ENCODE assay signal across 16 cellular contexts in genomic region chr9:14365667-14366066, GRCh38. TPM values are rescaled to one million over a fixed set of nuclear protein-coding genes. Genes with fewer than 3 reads are reported as not detected.
DNase-seq lines count a peak whose midpoint lies in the region; ATAC-seq and TF ChIP-seq lines count a peak whose summit lies in the region.
"Had no signal": no experiment of that assay in that cellular context is flagged by ENCODE, and none has a peak within 500 bp of the region (broad histone marks: within the 10 kb centered on the region; RNA-seq: fewer than 3 reads in every experiment).

No MANE protein-coding gene starts in this region.

- H3K4me1 Mint-ChIP-seq in chondrocyte (ENCODE audit: low read depth), result peaks cover 10% of the 10 kb centered on the region

- H3K4me1 ChIP-seq in BLaER1 treated with 17β-estradiol and CSF1 and Interleukin-3, amounts not matched to agents 10 nM and 100 nM, result peaks cover 11 to 18% (median 13%) of the 10 kb centered on the region in 10 experiments
- H3K4me1 ChIP-seq in right atrium auricular region (peaks cover 0 to 13% of the 10 kb centered on the region in 2 donors), suprapubic skin (peaks cover 27% of the 10 kb centered on the region)

- no peaks in the 10 kb centered on the region for H3K27me3 ChIP-seq in BLaER1 treated with 17β-estradiol and CSF1 and Interleukin-3, amounts not matched to agents 10 nM and 100 nM
- no peaks in the 10 kb centered on the region for H3K27me3 ChIP-seq in right atrium auricular region
- no peaks in the 10 kb centered on the region for H3K27me3 ChIP-seq in suprapubic skin
- H3K27me3 ChIP-seq: dorsolateral prefrontal cortex had no signal

- peaks cover 10% of the 10 kb centered on the region for H3K9me3 Mint-ChIP-seq in chondrocyte (ENCODE audit: low read depth)

- peak overlapping the region; percentile 45 for H3K27ac Mint-ChIP-seq in chondrocyte (ENCODE audit: unreplicated experiment)

- no peak overlapping the region for H3K4me3 ChIP-seq in BLaER1 treated with 17β-estradiol and CSF1 and Interleukin-3, amounts not matched to agents 10 nM and 100 nM
- H3K4me3 ChIP-seq in right atrium auricular region (no peak overlapping the region), suprapubic skin (no peak overlapping the region)
- H3K4me3 ChIP-seq: dorsolateral prefrontal cortex had no signal

- no peak for DNase-seq in chondrocyte (ENCODE audit: low spot score)
- DNase-seq in right atrium auricular region (ENCODE audit: low spot score), result no peak
- no peak for DNase-seq in suprapubic skin (ENCODE audit: low spot score in 2 of 2)
- no peak for DNase-seq in anterior cingulate cortex (lab: John Stamatoyannopoulos, UW)
- DNase-seq in NCI-H226, result no peak
- no peak for DNase-seq in posterior cingulate gyrus
- DNase-seq: activated effector memory CD4-positive, alpha-beta T cell treated with anti-CD3 and anti-CD28 coated beads, Interleukin-2, amount 50 U/mL, for 16 hours; dorsolateral prefrontal cortex; left colon; NCI-H1694 treated with DMSO at 0.1 percent for 48 hours; SIG-M5; stimulated activated naive CD4-positive, alpha-beta T cell treated with Interleukin-2 at 50 U/mL for 16 hours had no signal

- no peaks in the 10 kb centered on the region for H3K27me3 Mint-ChIP-seq in chondrocyte (ENCODE audit: low read depth)

- no peak overlapping the region for H3K9ac ChIP-seq in BLaER1 treated with 17β-estradiol and CSF1 and Interleukin-3, amounts not matched to agents 10 nM and 100 nM

- no peaks in the 10 kb centered on the region for H3K36me3 Mint-ChIP-seq in chondrocyte (ENCODE audit: low read depth)

- no peak overlapping the region for H3K4me3 Mint-ChIP-seq in chondrocyte (ENCODE audit: unreplicated experiment)

- no peak for TF ChIP-seq POLR2A in suprapubic skin (IDR thresholded peaks at IDR 0.05)

- intact Hi-C loops in posterior cingulate gyrus (cut with DNase I), result no loop called here

- no peak for TF ChIP-seq EP300 in suprapubic skin (IDR thresholded peaks at IDR 0.05)

- TF ChIP-seq CTCF in chondrocyte (IDR thresholded peaks at IDR 0.05), result no peak
- no peak for TF ChIP-seq CTCF in right atrium auricular region (IDR thresholded peaks at IDR 0.05)
- TF ChIP-seq CTCF in suprapubic skin (IDR thresholded peaks at IDR 0.05), result no peak

- H3K9me3 ChIP-seq in BLaER1 treated with 17β-estradiol and CSF1 and Interleukin-3, amounts not matched to agents 10 nM and 100 nM (replicated peaks in 1 of 11), result no peaks in the 10 kb centered on the region
- H3K9me3 ChIP-seq in right atrium auricular region (no peaks in the 10 kb centered on the region), suprapubic skin (no peaks in the 10 kb centered on the region)

- 65% methylated on average over 3 of the region's 3 CpGs for WGBS in suprapubic skin

- H4K20me1 ChIP-seq in BLaER1 treated with 17β-estradiol and CSF1 and Interleukin-3, amounts not matched to agents 10 nM and 100 nM, result no peaks in the 10 kb centered on the region

- H3K27ac ChIP-seq in BLaER1 treated with 17β-estradiol and CSF1 and Interleukin-3, amounts not matched to agents 10 nM and 100 nM, result no peak overlapping the region
- peak overlapping the region; percentile 41 to 58 for H3K27ac ChIP-seq in right atrium auricular region
- peak overlapping the region; percentile 67 for H3K27ac ChIP-seq in suprapubic skin

- peak overlapping the region; percentile 47 to 77 (median 67) for H3K4me2 ChIP-seq in BLaER1 treated with 17β-estradiol and CSF1 and Interleukin-3, amounts not matched to agents 10 nM and 100 nM

- no peak for ATAC-seq in GM21526 (IDR thresholded peaks at IDR 0.05; ENCODE audit: low FRiP score, unreplicated experiment)
- ATAC-seq: activated CD4-positive, CD25-positive, alpha-beta regulatory T cell treated with anti-CD3 and anti-CD28 coated beads, Interleukin-2, amount 50 U/mL, for 24 hours; left colon had no signal

- H3K36me3 ChIP-seq in BLaER1 treated with 17β-estradiol and CSF1 and Interleukin-3, amounts not matched to agents 10 nM and 100 nM, result no peaks in the 10 kb centered on the region
- H3K36me3 ChIP-seq in right atrium auricular region, result no peaks in the 10 kb centered on the region
- no peaks in the 10 kb centered on the region for H3K36me3 ChIP-seq in suprapubic skin

RNA-seq across cellular contexts. Expression of gene NFIB, which starts 51.7 kb away (rescaled TPM):
- 28.2 to 66.3 TPM (median 63.1 TPM) in 3 replicates for total RNA-seq in chondrocyte
- 10 to 100 TPM; 74.4 to 80.1 TPM for total RNA-seq in right atrium auricular region
- 100 to 1,000 TPM in 2 of 4 donors, 10 to 100 TPM in 2; 90.4 to 204 (median 112) TPM for total RNA-seq in suprapubic skin
- total RNA-seq: T-helper 2 cell treated with Interferon-gamma antibody and Interleukin-4, amounts not matched to agents 100 ng/mL and 5 ng/mL, for 36 hours had no signal

Comparison
In these comparisons a context has a peak if more than half of its experiments do, and no peak if none do; other contexts are left out.
1. H3K27ac ChIP-seq: peak in right atrium auricular region (2 of 2) and suprapubic skin (single experiment); none in BLaER1 treated with 17β-estradiol and CSF1 and Interleukin-3, amounts not matched to agents 10 nM and 100 nM (0 of 11).